ENCODE assay signal across 1 cellular context in the genomic region with DNA sequence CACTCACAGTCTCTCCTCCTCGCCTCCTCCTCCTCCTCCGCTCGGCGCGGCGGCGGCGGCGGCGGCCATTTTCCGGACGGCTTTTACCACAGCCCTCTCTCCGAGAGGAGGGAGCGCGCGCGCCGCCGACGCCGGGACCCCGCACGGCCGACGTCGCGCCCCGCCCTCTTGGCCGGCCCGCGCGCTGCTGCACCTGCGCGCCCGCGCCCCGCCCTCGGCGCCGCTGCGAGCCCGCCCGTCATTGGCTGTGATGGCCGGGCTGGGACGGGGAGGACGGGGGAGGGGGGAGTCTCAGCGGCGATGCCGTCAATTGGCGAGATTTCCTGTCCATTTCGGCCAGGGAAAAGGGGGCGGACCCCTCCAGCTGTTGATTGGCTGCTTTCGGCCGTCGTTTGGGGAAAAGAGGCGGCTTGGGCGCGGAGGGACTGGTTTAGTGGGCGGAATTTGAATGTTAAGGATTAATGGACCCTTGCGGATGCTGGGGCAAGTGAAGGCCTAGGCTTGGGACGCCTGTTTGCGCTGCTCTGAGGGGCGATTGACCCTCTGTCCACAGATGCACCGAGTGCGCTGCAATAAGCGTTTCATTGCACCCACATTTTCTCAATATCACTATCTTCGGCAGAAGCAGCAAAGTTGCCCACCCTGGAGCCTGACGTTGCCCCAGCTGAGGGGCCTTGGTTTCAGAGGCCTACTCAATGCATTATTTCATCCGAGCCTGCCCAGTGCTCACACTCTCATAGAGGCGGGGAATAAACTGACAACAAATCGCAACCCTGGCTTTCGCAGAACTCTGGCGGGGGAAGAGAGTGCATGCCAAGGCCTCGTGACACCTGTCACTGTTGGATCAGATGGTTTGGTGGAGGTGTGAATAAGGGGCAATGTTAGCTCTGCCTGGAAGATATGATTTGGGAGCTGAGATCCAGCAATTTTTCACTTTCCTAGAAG.
TF ChIP-seq lines count a peak whose summit lies in the region.

A gene (minus strand): TSS at position 121 of the 945 bp plus-strand sequence.

TF ChIP-seq in H1, 55 proteins besides CTCF, POLR2A, EP300 and RAD21:
- TF ChIP-seq TBP (IDR thresholded peaks at IDR 0.05; ENCODE audit: low read depth, low read length) (no peak), SP2 (IDR thresholded peaks at IDR 0.05; ENCODE audit: low read length) (peak; percentile 45), SP4 (IDR thresholded peaks at IDR 0.05; ENCODE audit: low read length) (0 out of 2 replicates have a peak, but pooled peaks have one; percentile 55), TAF1 (IDR thresholded peaks at IDR 0.05; ENCODE audit: low read depth, low read length) (peak; percentile 49; the same call in 1 of the 2 replicates), YY1 (IDR thresholded peaks at IDR 0.05; ENCODE audit: low read depth, low read length) (peak; percentile 79), BACH1 (IDR thresholded peaks at IDR 0.05; ENCODE audit: low read length) (no peak), NRF1 (IDR thresholded peaks at IDR 0.05; ENCODE audit: low read depth, low read length) (peak; percentile 19; the same call in 1 of the 2 replicates), SP1 (IDR thresholded peaks at IDR 0.05; ENCODE audit: low read depth, low read length) (peak; percentile 92), SUZ12 (IDR thresholded peaks at IDR 0.05; ENCODE audit: low read length) (no peak), CHD2 (IDR thresholded peaks at IDR 0.05; ENCODE audit: low read length) (peak; percentile 64), CBX8 (IDR thresholded peaks at IDR 0.05; ENCODE audit: borderline replicate concordance, low read depth, low read length) (no peak), PHF8 (conservative IDR thresholded peaks at IDR 0.05; ENCODE audit: low read depth, low read length) (0 out of 2 replicates have a peak, but pooled peaks have one; percentile 13), SRF (IDR thresholded peaks at IDR 0.05; ENCODE audit: low read depth, low read length) (no peak)
- TF ChIP-seq, protein P1, sequence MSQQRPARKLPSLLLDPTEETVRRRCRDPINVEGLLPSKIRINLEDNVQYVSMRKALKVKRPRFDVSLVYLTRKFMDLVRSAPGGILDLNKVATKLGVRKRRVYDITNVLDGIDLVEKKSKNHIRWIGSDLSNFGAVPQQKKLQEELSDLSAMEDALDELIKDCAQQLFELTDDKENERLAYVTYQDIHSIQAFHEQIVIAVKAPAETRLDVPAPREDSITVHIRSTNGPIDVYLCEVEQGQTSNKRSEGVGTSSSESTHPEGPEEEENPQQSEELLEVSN (IDR thresholded peaks at IDR 0.05), result peak; percentile 27; the same call in 1 of the 2 replicates
